In genomic region chr15:31344824-31345605, GRCh38 we compare ENCODE assay signal across 8 cellular contexts. TPM values are rescaled to one million over a fixed set of nuclear protein-coding genes. Genes with fewer than 3 reads are reported as not detected.
A peak's percentile ranks its signal among the peaks of the same experiment; 100 is the strongest.
DNase-seq lines count a peak whose midpoint lies in the region; ATAC-seq and TF ChIP-seq lines count a peak whose summit lies in the region.

No MANE protein-coding gene starts in this region.

- peak overlapping the region; percentile 99 for H3K27ac Mint-ChIP-seq in activated naive CD8-positive, alpha-beta T cell
- peak overlapping the region; percentile 88 to 96 for H3K27ac Mint-ChIP-seq in natural killer cell

- H3K9me3 ChIP-seq in SJCRH30 (replicated peaks), result no peaks in the 10 kb centered on the region

- TF ChIP-seq CTCF in natural killer cell (IDR thresholded peaks at IDR 0.05), result no peak

- ATAC-seq in GM18873 (IDR thresholded peaks at IDR 0.05; ENCODE audit: low FRiP score, unreplicated experiment) (peak; percentile 35), HG03039 (IDR thresholded peaks at IDR 0.05; ENCODE audit: unreplicated experiment) (peak; percentile 30), natural killer cell (peak; percentile 6 to 15 (median 11))

- H3K9me3 Mint-ChIP-seq in activated naive CD8-positive, alpha-beta T cell (ENCODE audit: low read depth), result no peaks in the 10 kb centered on the region
- H3K9me3 Mint-ChIP-seq in natural killer cell, result no peaks in the 10 kb centered on the region

- H3K4me3 ChIP-seq in SJCRH30, result no peak overlapping the region

- H3K36me3 Mint-ChIP-seq in activated naive CD8-positive, alpha-beta T cell, result no peaks in the 10 kb centered on the region
- no peaks in the 10 kb centered on the region for H3K36me3 Mint-ChIP-seq in natural killer cell

- no peak overlapping the region for H3K27ac ChIP-seq in SJCRH30

- H3K36me3 ChIP-seq in SJCRH30, result no peaks in the 10 kb centered on the region

- H3K4me1 ChIP-seq in SJCRH30, result peaks cover 23% of the 10 kb centered on the region

- H3K4me3 Mint-ChIP-seq in activated naive CD8-positive, alpha-beta T cell, result peak overlapping the region; percentile 93
- H3K4me3 Mint-ChIP-seq in natural killer cell, result peak overlapping the region; percentile 93

- no peaks in the 10 kb centered on the region for H3K27me3 Mint-ChIP-seq in activated naive CD8-positive, alpha-beta T cell
- H3K27me3 Mint-ChIP-seq in natural killer cell (ENCODE audit: low read depth in 2 of 2), result no peaks in the 10 kb centered on the region

- DNase-seq in natural killer cell, result no peak
- no peak for DNase-seq in SJCRH30
- DNase-seq in SW480 (ENCODE audit: low spot score), result no peak
- no peak for DNase-seq in NCI-H2227 treated with DMSO at 0.1 percent for 48 hours (lab: John Stamatoyannopoulos, UW)
- DNase-seq in NCI-H510A (lab: John Stamatoyannopoulos, UW), result no peak

- intact Hi-C loops in natural killer cell (cut with micrococcal nuclease), result no loop called here

- no peaks in the 10 kb centered on the region for H3K27me3 ChIP-seq in SJCRH30

- peaks cover 94% of the 10 kb centered on the region for H3K4me1 Mint-ChIP-seq in activated naive CD8-positive, alpha-beta T cell (ENCODE audit: low read depth)
- H3K4me1 Mint-ChIP-seq in natural killer cell, result peaks cover 95 to 99% of the 10 kb centered on the region in 2 donors

RNA-seq across cellular contexts. Expression of gene KLF13, which starts 18.4 kb away (rescaled TPM):
- total RNA-seq in natural killer cell, result 100 to 1,000 TPM; 277 to 328 (median 300) TPM
- 33.1 and 34.7 TPM in 2 replicates for total RNA-seq in SJCRH30 (2014; rRNA removed; shearing (Covaris generic))
